ENCODE assay signal across 8 cellular contexts in the genomic region with DNA sequence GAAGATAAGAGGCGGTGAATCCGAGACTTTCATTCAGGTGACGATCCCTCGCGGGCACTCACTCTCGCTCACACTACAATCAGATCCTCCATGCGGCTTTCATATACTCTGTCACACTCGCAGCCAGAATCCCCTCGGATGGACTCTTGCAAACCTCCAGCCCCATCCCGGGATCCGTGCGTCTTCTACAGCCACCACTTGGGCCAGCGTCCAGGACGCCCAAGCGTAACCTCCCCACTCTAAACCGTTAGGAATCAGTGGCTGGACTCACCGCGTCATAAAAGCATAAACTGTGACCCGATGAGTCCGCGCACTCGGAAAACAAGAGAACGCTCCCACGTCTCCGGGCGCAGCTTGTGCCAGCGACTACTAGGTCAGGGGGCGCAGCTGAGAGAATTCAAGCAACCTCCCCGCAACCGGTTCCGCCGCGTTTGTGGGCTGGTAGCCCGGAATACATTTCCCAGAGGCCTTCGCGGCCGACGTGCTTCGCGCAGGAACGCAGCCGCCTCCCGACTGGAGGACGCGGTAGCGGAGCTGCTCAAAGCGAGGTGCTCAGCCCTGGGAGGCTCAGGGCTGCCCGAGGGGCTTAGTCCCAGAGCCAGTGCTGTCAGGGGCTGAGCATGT. TPM values are rescaled to one million over a fixed set of nuclear protein-coding genes. Genes with fewer than 3 reads are reported as not detected.
DNase-seq lines count a peak whose midpoint lies in the region; TF ChIP-seq lines count a peak whose summit lies in the region.

No MANE protein-coding gene starts in this region.

- H3K27ac ChIP-seq in BLaER1 treated with 17β-estradiol and CSF1 and Interleukin-3, amounts not matched to agents 10 nM and 100 nM = peak overlapping the region; percentile 33 to 85 (median 78)
- no peak overlapping the region for H3K27ac ChIP-seq in HUES48 (ENCODE audit: low read depth, low read length)
- no peak overlapping the region for H3K27ac ChIP-seq in iPS-18a (ENCODE audit: low read length)
- peak overlapping the region; percentile 82 to 88 (median 85) for H3K27ac ChIP-seq in sigmoid colon

- H3K4me2 ChIP-seq in BLaER1 treated with 17β-estradiol and CSF1 and Interleukin-3, amounts not matched to agents 10 nM and 100 nM = peak overlapping the region; percentile 64 to 85 (median 80)

- TF ChIP-seq EP300 in sigmoid colon (IDR thresholded peaks at IDR 0.05) = no peak

- TF ChIP-seq CTCF in WI38 (IDR thresholded peaks at IDR 0.05; ENCODE audit: low read depth, low read length) = no peak
- no peak for TF ChIP-seq CTCF in sigmoid colon (IDR thresholded peaks at IDR 0.05)

- no peaks in the 10 kb centered on the region for H4K20me1 ChIP-seq in BLaER1 treated with 17β-estradiol and CSF1 and Interleukin-3, amounts not matched to agents 10 nM and 100 nM

- peak; percentile 53 for DNase-seq in brain pericyte (ENCODE audit: low read depth, low spot score)
- DNase-seq in sigmoid colon = peak; percentile 90
- no peak for DNase-seq in NOMO-1 (lab: John Stamatoyannopoulos, UW; ENCODE audit: unreplicated experiment in 2 of 2)
- no peak for DNase-seq in NCI-H2196 (lab: John Stamatoyannopoulos, UW; ENCODE audit: unreplicated experiment)

- peaks cover 6 to 18% (median 15%) of the 10 kb centered on the region in 10 experiments; a peak in 17 of 20 replicates for H3K4me1 ChIP-seq in BLaER1 treated with 17β-estradiol and CSF1 and Interleukin-3, amounts not matched to agents 10 nM and 100 nM
- H3K4me1 ChIP-seq in HUES48 (ENCODE audit: control insufficient read depth, insufficient read depth, low read length) = peaks cover 6% of the 10 kb centered on the region; the same call in 1 of the 2 replicates
- H3K4me1 ChIP-seq in iPS-18a (ENCODE audit: control insufficient read depth, low read depth, low read length) = peaks cover 7% of the 10 kb centered on the region
- H3K4me1 ChIP-seq in sigmoid colon = peaks cover 0 to 9% (median 6%) of the 10 kb centered on the region in 4 donors

- TF ChIP-seq POLR2A in sigmoid colon (IDR thresholded peaks at IDR 0.05) = peak in 1 of 2 donors; percentile 32

- peak overlapping the region; percentile 74 to 88 (median 83) for H3K9ac ChIP-seq in BLaER1 treated with 17β-estradiol and CSF1 and Interleukin-3, amounts not matched to agents 10 nM and 100 nM
- H3K9ac ChIP-seq in HUES48 (ENCODE audit: low read depth, low read length) (peak overlapping the region; percentile 24; the same call in 1 of the 2 replicates), iPS-18a (ENCODE audit: low read length) (peak overlapping the region; percentile 61)

- peaks cover 7 to 23% (median 8%) of the 10 kb centered on the region in 11 experiments for H3K36me3 ChIP-seq in BLaER1 treated with 17β-estradiol and CSF1 and Interleukin-3, amounts not matched to agents 10 nM and 100 nM
- H3K36me3 ChIP-seq in HUES48 (ENCODE audit: control insufficient read depth, insufficient read depth, low read length) = peaks cover 8% of the 10 kb centered on the region; the same call in 1 of the 2 replicates
- peaks cover 5% of the 10 kb centered on the region for H3K36me3 ChIP-seq in iPS-18a (ENCODE audit: control insufficient read depth, low read depth, low read length)
- H3K36me3 ChIP-seq in sigmoid colon = peaks cover 0 to 6% (median 0%) of the 10 kb centered on the region in 4 donors

- peak overlapping the region; percentile 56 to 76 (median 67) for H3K4me3 ChIP-seq in BLaER1 treated with 17β-estradiol and CSF1 and Interleukin-3, amounts not matched to agents 10 nM and 100 nM
- peak overlapping the region; percentile 77 for H3K4me3 ChIP-seq in HUES48 (ENCODE audit: low read depth, low read length)
- H3K4me3 ChIP-seq in WI38 (ENCODE audit: low read depth, low read length) = peak overlapping the region; percentile 56
- H3K4me3 ChIP-seq in iPS-18a (ENCODE audit: low read length) = peak overlapping the region; percentile 93
- peak overlapping the region; percentile 59 to 63 (median 62) for H3K4me3 ChIP-seq in sigmoid colon

- intact Hi-C loops in sigmoid colon (cut with DNase I) = loop anchor here (2.0 to 5.0 kb wide), 3 partner anchors 27 to 95 kb away; a partner anchor contains a TSS

- 1% methylated on average over 48 of the region's 48 CpGs for WGBS in sigmoid colon, 2 donors

- H3K9me3 ChIP-seq in BLaER1 treated with 17β-estradiol and CSF1 and Interleukin-3, amounts not matched to agents 10 nM and 100 nM (replicated peaks in 1 of 11) = peaks cover 27 to 48% (median 35%) of the 10 kb centered on the region in 11 experiments
- H3K9me3 ChIP-seq in HUES48 (ENCODE audit: control insufficient read depth, insufficient read depth, low read length) (no peaks in the 10 kb centered on the region; the same call in 1 of the 2 replicates), iPS-18a (ENCODE audit: control insufficient read depth, low read depth, low read length) (no peaks in the 10 kb centered on the region), sigmoid colon (no peaks in the 10 kb centered on the region)

- no peaks in the 10 kb centered on the region for H3K27me3 ChIP-seq in BLaER1 treated with 17β-estradiol and CSF1 and Interleukin-3, amounts not matched to agents 10 nM and 100 nM
- peaks cover 26% of the 10 kb centered on the region for H3K27me3 ChIP-seq in HUES48 (ENCODE audit: control insufficient read depth, insufficient read depth, low read length)
- peaks cover 32% of the 10 kb centered on the region for H3K27me3 ChIP-seq in iPS-18a (ENCODE audit: control insufficient read depth, insufficient read depth, low read length)
- H3K27me3 ChIP-seq in sigmoid colon = no peaks in the 10 kb centered on the region

RNA-seq across cellular contexts. Expression of a gene that starts 27.6 kb away (rescaled TPM):
- 1 to 10 TPM; 3.7 to 7.2 (median 4.8) TPM for total RNA-seq in sigmoid colon
- 1 to 10 TPM in 1 of 3 donors, under 1 TPM in 2; 0.60 to 2.6 (median 0.92) TPM for polyA plus RNA-seq in sigmoid colon

RNA-seq across cellular contexts. Expression of a gene that starts 36.7 kb away (rescaled TPM):
- total RNA-seq in sigmoid colon = 10 to 100 TPM in 3 of 4 donors, 1 to 10 TPM in 1; 8.3 to 26.7 (median 21.9) TPM
- 1 to 10 TPM; 2.1 to 3.5 (median 2.4) TPM for polyA plus RNA-seq in sigmoid colon

Comparison
In these comparisons a context has a peak if more than half of its experiments do, and no peak if none do; other contexts are left out.
1. H3K27ac ChIP-seq: peak in BLaER1 treated with 17β-estradiol and CSF1 and Interleukin-3, amounts not matched to agents 10 nM and 100 nM (11 of 11) and sigmoid colon (4 of 4); none in HUES48 (single experiment) and iPS-18a (single experiment).
2. H3K9ac ChIP-seq: peak in every context shown above with its lines; median percentile 83 in BLaER1 treated with 17β-estradiol and CSF1 and Interleukin-3, amounts not matched to agents 10 nM and 100 nM; 61 in iPS-18a; 24 in HUES48.
3. DNase-seq: peak in brain pericyte (single experiment) and sigmoid colon (single experiment); none in NOMO-1 (0 of 2) and NCI-H2196 (single experiment).
4. Peak in every context shown above with its lines, with median percentiles within 50 percentile points of each other: H3K4me3 ChIP-seq.